8 cellular contexts compared by ENCODE assay signal in the genomic region with DNA sequence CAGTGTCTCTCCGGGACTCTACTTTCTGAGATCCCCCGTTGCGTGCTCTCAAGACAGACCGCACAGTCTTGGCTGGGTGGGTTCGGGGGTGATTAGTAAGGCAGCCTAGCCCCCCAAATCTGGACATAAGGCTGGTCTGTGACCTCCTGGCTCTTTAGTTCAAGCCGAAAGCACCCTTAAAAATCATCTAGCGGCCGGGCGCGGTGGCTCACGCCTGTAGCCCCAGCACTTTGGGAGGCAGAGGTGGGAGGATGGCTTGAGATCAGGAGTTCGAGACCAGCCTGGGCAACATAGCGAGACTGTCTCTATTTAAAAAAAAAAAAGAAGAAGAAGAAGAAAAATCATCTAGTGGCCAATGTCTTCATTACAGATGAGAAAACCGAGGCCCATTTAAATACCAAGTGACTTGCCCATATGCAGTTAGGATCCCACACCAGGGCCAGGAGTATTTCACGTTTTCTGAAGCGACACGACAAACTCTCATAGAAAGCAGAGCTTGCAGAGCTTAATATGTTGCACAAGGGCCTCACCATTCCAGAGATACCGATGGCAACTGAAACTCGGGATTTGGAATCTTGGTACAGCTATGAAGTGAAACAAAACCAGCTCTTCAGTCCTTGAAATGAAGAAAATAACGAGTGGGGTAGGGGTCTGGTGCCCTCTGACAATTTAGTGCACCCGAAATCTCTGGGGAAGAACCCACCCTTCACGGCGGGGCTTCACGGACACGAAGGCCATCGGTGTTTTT. TPM values are rescaled to one million over a fixed set of nuclear protein-coding genes. Genes with fewer than 3 reads are reported as not detected.
DNase-seq lines count a peak whose midpoint lies in the region; ATAC-seq and TF ChIP-seq lines count a peak whose summit lies in the region.

No MANE protein-coding gene starts in this region.

- no peaks in the 10 kb centered on the region for H3K9me3 Mint-ChIP-seq in nephron progenitor cell

- H3K4me1 ChIP-seq in PC-3 (ENCODE audit: insufficient read depth, low read length): peaks cover 28% of the 10 kb centered on the region
- peaks cover 18% of the 10 kb centered on the region for H3K4me1 ChIP-seq in effector memory CD4-positive, alpha-beta T cell (ENCODE audit: control insufficient read depth, insufficient read depth, low read length, poor library complexity, severe bottlenecking)

- H3K4me1 Mint-ChIP-seq in nephron progenitor cell: peaks cover 68% of the 10 kb centered on the region

- peak overlapping the region; percentile 84 for H3K4me3 ChIP-seq in GM12865 (ENCODE audit: low read depth, low read length)
- peak overlapping the region; percentile 97 for H3K4me3 ChIP-seq in PC-3 (ENCODE audit: low read length)
- H3K4me3 ChIP-seq in effector memory CD4-positive, alpha-beta T cell (ENCODE audit: insufficient read depth, low read depth, low read length, poor library complexity, severe bottlenecking): peak overlapping the region; percentile 83

- peaks cover 43% of the 10 kb centered on the region for H3K79me2 ChIP-seq in PC-3 (ENCODE audit: low read length)

- peak overlapping the region; percentile 69 for H3K27ac ChIP-seq in PC-3 (ENCODE audit: low read length)
- H3K27ac ChIP-seq in effector memory CD4-positive, alpha-beta T cell (ENCODE audit: insufficient read depth, low read length, poor library complexity, severe bottlenecking): peak overlapping the region; percentile 69

- H3K36me3 Mint-ChIP-seq in nephron progenitor cell (ENCODE audit: low read depth): peaks cover 27% of the 10 kb centered on the region

- peak overlapping the region; percentile 90 for H2AFZ ChIP-seq in PC-3 (ENCODE audit: low read length)

- H3K27ac Mint-ChIP-seq in nephron progenitor cell: peak overlapping the region; percentile 93

- CTCF ChIA-PET in PC-3 (lab: Charles Lee): interaction anchor here (0.6 kb wide), 1 partner anchor 126 kb away, joined by 8 read pairs; no protein-coding TSS in a partner anchor

- H3F3A ChIP-seq in PC-3 (ENCODE audit: low read length, unreplicated experiment): no peaks in the 10 kb centered on the region

- peak overlapping the region; percentile 90 for H3K9ac ChIP-seq in PC-3 (ENCODE audit: low read length)

- H3K9me2 ChIP-seq in PC-3 (replicated peaks; ENCODE audit: low read length): no peaks in the 10 kb centered on the region

- H3K27me3 Mint-ChIP-seq in nephron progenitor cell (ENCODE audit: low read depth, poor library complexity): no peaks in the 10 kb centered on the region

- H4K20me1 ChIP-seq in PC-3 (ENCODE audit: low read length): peaks cover 16% of the 10 kb centered on the region

- POLR2A ChIA-PET in PC-3 (lab: Charles Lee; ENCODE audit: unreplicated experiment): interaction anchor here (0.6 kb wide), 1 partner anchor 449 kb away, joined by 4 read pairs; no protein-coding TSS in a partner anchor

- H3K36me3 ChIP-seq in PC-3 (ENCODE audit: low read depth, low read length): peaks cover 14% of the 10 kb centered on the region; the same call in 1 of the 2 replicates
- H3K36me3 ChIP-seq in effector memory CD4-positive, alpha-beta T cell (ENCODE audit: control insufficient read depth, insufficient read depth, low read length): no peaks in the 10 kb centered on the region

- peak overlapping the region; percentile 94 for H3K4me2 ChIP-seq in PC-3 (ENCODE audit: low read length)

- ATAC-seq in PC-3 (no peak), HG03442 (IDR thresholded peaks at IDR 0.05; ENCODE audit: unreplicated experiment) (no peak)

- BruUV-seq in PC-3 (replicated peaks; lab: Mats Ljungman, UMichigan): TSS peak; percentile 99

- peak; percentile 35 for DNase-seq in GM12865 (ENCODE audit: low read depth)
- peak; percentile 2 for DNase-seq in PC-3
- DNase-seq in effector memory CD4-positive, alpha-beta T cell: no peak
- DNase-seq in nephron progenitor cell: no peak
- DNase-seq in NCI-H2029 treated with DMSO at 0.1 percent for 48 hours (lab: John Stamatoyannopoulos, UW): no peak
- DNase-seq in stimulated activated CD4-positive, alpha-beta T cell treated with anti-CD3 and anti-CD28 coated beads, Interleukin-4, amount 100 ng/mL, for 1 hour: no peak
- DNase-seq in NCI-H446 treated with DMSO at 0.1 percent for 48 hours (lab: John Stamatoyannopoulos, UW): no peak

- H3K9me3 ChIP-seq in PC-3 (ENCODE audit: low read length): no peaks in the 10 kb centered on the region
- no peaks in the 10 kb centered on the region for H3K9me3 ChIP-seq in effector memory CD4-positive, alpha-beta T cell (ENCODE audit: control insufficient read depth, low read length)

- H3K4me3 Mint-ChIP-seq in nephron progenitor cell: peak overlapping the region; percentile 98

- TF ChIP-seq CTCF in GM12865 (IDR thresholded peaks at IDR 0.05; ENCODE audit: insufficient read depth, low read depth, low read length, missing control alignments): peak; percentile 1
- TF ChIP-seq CTCF in PC-3 (conservative IDR thresholded peaks at IDR 0.05; ENCODE audit: low read depth, low read length): no peak
- TF ChIP-seq CTCF in nephron progenitor cell (IDR thresholded peaks at IDR 0.05): no peak

- intact Hi-C loops in PC-3 (cut with micrococcal nuclease): no loop called here

- H3K27me3 ChIP-seq in PC-3 (ENCODE audit: low read length): no peaks in the 10 kb centered on the region
- H3K27me3 ChIP-seq in effector memory CD4-positive, alpha-beta T cell (replicated peaks; ENCODE audit: control insufficient read depth, insufficient read depth, low read length, poor library complexity, severe bottlenecking): no peaks in the 10 kb centered on the region

RNA-seq across cellular contexts. Expression of gene HILPDA, which starts 0.7 kb away (rescaled TPM):
- 25.7 and 29.1 TPM in 2 replicates for total RNA-seq in PC-3 (2014; rRNA removed)

RNA-seq across cellular contexts. Expression of gene METTL2B, which starts 21.6 kb away (rescaled TPM):
- total RNA-seq in PC-3 (2014; rRNA removed): 33.8 and 37.1 TPM in 2 replicates

RNA-seq across cellular contexts. Expression of gene IMPDH1, which starts 45.2 kb away (rescaled TPM):
- 128 and 142 TPM in 2 replicates for total RNA-seq in PC-3 (2014; rRNA removed)

Comparison
In these comparisons a context has a peak if more than half of its experiments do, and no peak if none do; other contexts are left out.
1. DNase-seq: peak in GM12865 (single experiment) and PC-3 (single experiment); none in effector memory CD4-positive, alpha-beta T cell (0 of 3), nephron progenitor cell (single experiment), NCI-H2029 treated with DMSO at 0.1 percent for 48 hours (single experiment), stimulated activated CD4-positive, alpha-beta T cell treated with anti-CD3 and anti-CD28 coated beads, Interleukin-4, amount 100 ng/mL, for 1 hour (single experiment) and NCI-H446 treated with DMSO at 0.1 percent for 48 hours (single experiment).
2. Peak in every context shown above with its lines, with median percentiles within 50 percentile points of each other: H3K4me3 ChIP-seq.